In the genomic region with DNA sequence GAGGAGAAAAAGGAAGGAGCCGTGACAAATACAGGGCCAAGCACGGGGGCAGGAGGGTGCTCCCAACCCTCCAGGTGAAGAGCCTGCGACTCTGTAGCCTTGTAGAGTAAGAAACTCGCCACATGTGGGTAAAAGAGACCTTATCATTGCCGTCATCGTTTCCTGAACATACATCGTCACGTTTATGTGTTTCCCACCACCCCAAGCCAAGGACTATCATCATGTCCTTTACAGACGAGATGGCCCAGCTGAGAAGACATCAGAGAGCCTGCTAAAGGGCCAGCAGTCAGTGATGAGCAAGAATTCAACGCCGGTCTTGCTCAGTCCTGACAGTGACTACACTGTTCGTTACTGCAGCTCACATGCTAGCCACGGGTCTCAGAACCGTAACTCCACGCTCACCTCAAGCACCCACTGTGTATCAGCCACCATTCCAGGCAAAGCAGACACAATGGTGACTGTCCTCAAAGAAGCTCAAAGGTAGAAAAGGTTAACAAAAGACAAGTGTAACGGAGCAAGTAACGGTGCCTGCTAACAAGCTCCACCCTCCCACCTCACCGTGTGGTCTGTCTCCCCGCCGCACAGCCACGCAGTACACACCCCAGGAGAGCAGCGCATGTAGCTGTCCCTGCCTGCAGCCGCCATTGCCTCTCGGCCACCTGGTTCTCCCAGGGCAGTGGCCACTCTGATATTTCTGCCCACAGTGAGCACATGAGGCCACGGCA, we compare ENCODE assay signal across 30 cellular contexts.
A peak's percentile ranks its signal among the peaks of the same experiment; 100 is the strongest.
DNase-seq lines count a peak whose midpoint lies in the region; ATAC-seq, FAIRE-seq and TF ChIP-seq lines count a peak whose summit lies in the region.
"Had no signal": no experiment of that assay in that cellular context is flagged by ENCODE, and none has a peak within 500 bp of the region (broad histone marks: within the 10 kb centered on the region; RNA-seq: fewer than 3 reads in every experiment).

No MANE protein-coding gene starts in this region.

- 98% methylated on average over 25 of the region's 25 CpGs for WGBS in HepG2 (ENCODE audit: low lambda C conversion rate)

- peaks cover 32 to 33% of the 10 kb centered on the region in 2 donors for H3K4me1 Mint-ChIP-seq in natural killer cell
- H3K4me1 Mint-ChIP-seq in natural killer cell treated with Interleukin-12 subunit alpha and Interleukin-12 subunit beta and Interleukin-15 and Interleukin-18, amount 100 ng/mL, for 72 hours (ENCODE audit: low read depth in 2 of 2) = peaks cover 20 to 32% of the 10 kb centered on the region in 2 donors
- H3K4me1 Mint-ChIP-seq in activated T-cell treated with anti-CD3 and anti-CD28 coated beads, Interleukin-2, amount 50 U/mL, for 72 hours (ENCODE audit: low read depth) = peaks cover 17% of the 10 kb centered on the region
- H3K4me1 Mint-ChIP-seq in naive thymus-derived CD4-positive, alpha-beta T cell = peaks cover 22 to 58% (median 45%) of the 10 kb centered on the region in 7 donors

- H3K36me3 ChIP-seq in naive thymus-derived CD4-positive, alpha-beta T cell (ENCODE audit: control insufficient read depth in 2 of 3, insufficient read depth in 3 of 3, low read length in 3 of 3) = no peaks in the 10 kb centered on the region
- H3K36me3 ChIP-seq in HepG2 (replicated peaks in 1 of 2; ENCODE audit: control insufficient read depth in 1 of 2, insufficient read depth in 2 of 2, low read length in 2 of 2) (peaks cover 6 to 28% of the 10 kb centered on the region in 2 experiments; a peak in 3 of 5 replicates), breast epithelium (no peaks in the 10 kb centered on the region)
- H3K36me3 ChIP-seq: adrenal gland, MG63, uterus had no signal

- H4K20me1 ChIP-seq in HepG2 (ENCODE audit: insufficient read depth, low read length) = no peaks in the 10 kb centered on the region

- no peak for TF ChIP-seq CTCF in natural killer cell (IDR thresholded peaks at IDR 0.05)
- no peak for TF ChIP-seq CTCF in HepG2 (CRISPR knock-in tag; IDR thresholded peaks at IDR 0.05)
- no peak for TF ChIP-seq CTCF in breast epithelium (IDR thresholded peaks at IDR 0.05)

- H3K27me3 ChIP-seq in naive thymus-derived CD4-positive, alpha-beta T cell (ENCODE audit: control insufficient read depth in 2 of 2, insufficient read depth in 2 of 2, low read length in 2 of 2) = no peaks in the 10 kb centered on the region
- no peaks in the 10 kb centered on the region for H3K27me3 ChIP-seq in HepG2 (ENCODE audit: control insufficient read depth in 1 of 2, insufficient read depth in 2 of 2, low read length in 2 of 2)
- no peaks in the 10 kb centered on the region for H3K27me3 ChIP-seq in breast epithelium
- H3K27me3 ChIP-seq: adrenal gland, esophagus squamous epithelium, MG63, testis, uterus had no signal

- H3K9me3 ChIP-seq in naive thymus-derived CD4-positive, alpha-beta T cell (ENCODE audit: control insufficient read depth in 2 of 3, low read length in 3 of 3) = no peaks in the 10 kb centered on the region
- no peaks in the 10 kb centered on the region for H3K9me3 ChIP-seq in HepG2 (ENCODE audit: low read length)
- H3K9me3 ChIP-seq in breast epithelium = no peaks in the 10 kb centered on the region
- H3K9me3 ChIP-seq: adrenal gland, esophagus squamous epithelium, MG63, testis, uterus had no signal

- peak; percentile 47 to 81 (median 76) for ATAC-seq in natural killer cell
- ATAC-seq in natural killer cell treated with Interleukin-12 subunit alpha and Interleukin-12 subunit beta and Interleukin-15 and Interleukin-18, amount 100 ng/mL, for 72 hours = no peak
- peak; percentile 62 to 67 for ATAC-seq in activated T-cell treated with anti-CD3 and anti-CD28 coated beads, Interleukin-2, amount 50 U/mL, for 72 hours (replicated peaks in 1 of 2)
- peak; percentile 54 for ATAC-seq in naive thymus-derived CD4-positive, alpha-beta T cell
- no peak for ATAC-seq in HepG2
- ATAC-seq: HCT116, left lobe of liver had no signal

- DNase-seq in natural killer cell (no peak), HepG2 (ENCODE audit: low spot score) (no peak), breast epithelium (ENCODE audit: low spot score in 2 of 2) (no peak), NCI-H2029 (lab: John Stamatoyannopoulos, UW) (no peak), NCI-H345 (lab: John Stamatoyannopoulos, UW) (no peak)
- no peak for DNase-seq in natural killer cell treated with Interleukin-12 subunit alpha and Interleukin-12 subunit beta and Interleukin-15 and Interleukin-18, amount 100 ng/mL, for 72 hours (ENCODE audit: low spot score)
- DNase-seq in activated T-cell treated with anti-CD3 and anti-CD28 coated beads, Interleukin-2, amount 50 U/mL, for 72 hours = no peak
- peak in 5 of 9 donors; percentile 19 to 60 (median 43) for DNase-seq in naive thymus-derived CD4-positive, alpha-beta T cell
- DNase-seq: activated CD4-positive, CD25-positive, alpha-beta regulatory T cell; adrenal gland; C1 segment of cervical spinal cord; EL; esophagus squamous epithelium; mesenchymal stem cell; MG63; NCI-H1417; NCI-H2107; NCI-H524; retina; SHP77 treated with DMSO at 0.1 percent for 48 hours; small intestine; stimulated activated CD4-positive, alpha-beta T cell treated with anti-CD3 and anti-CD28 coated beads, Interleukin-1b, Interleukin-23, amount 100 ng/mL, for 48 hours; testis; uterus had no signal

- peak overlapping the region; percentile 72 for H3K4me3 Mint-ChIP-seq in natural killer cell
- no peak overlapping the region for H3K4me3 Mint-ChIP-seq in natural killer cell treated with Interleukin-12 subunit alpha and Interleukin-12 subunit beta and Interleukin-15 and Interleukin-18, amount 100 ng/mL, for 72 hours
- H3K4me3 Mint-ChIP-seq in activated T-cell treated with anti-CD3 and anti-CD28 coated beads, Interleukin-2, amount 50 U/mL, for 72 hours = peak overlapping the region in 1 of 2 donors; percentile 8
- peak overlapping the region in 9 of 10 donors; percentile 50 to 84 (median 75) for H3K4me3 Mint-ChIP-seq in naive thymus-derived CD4-positive, alpha-beta T cell
- H3K4me3 Mint-ChIP-seq: IgD-negative memory B cell had no signal

- BruUV-seq in HepG2 (replicated peaks; lab: Mats Ljungman, UMichigan) = no TSS peak

- H3K36me3 Mint-ChIP-seq in natural killer cell = peaks cover 7% of the 10 kb centered on the region
- H3K36me3 Mint-ChIP-seq in natural killer cell treated with Interleukin-12 subunit alpha and Interleukin-12 subunit beta and Interleukin-15 and Interleukin-18, amount 100 ng/mL, for 72 hours = no peaks in the 10 kb centered on the region
- no peaks in the 10 kb centered on the region for H3K36me3 Mint-ChIP-seq in activated T-cell treated with anti-CD3 and anti-CD28 coated beads, Interleukin-2, amount 50 U/mL, for 72 hours (ENCODE audit: insufficient read depth in 2 of 2)
- peaks cover 0 to 4% (median 0%) of the 10 kb centered on the region in 5 donors for H3K36me3 Mint-ChIP-seq in naive thymus-derived CD4-positive, alpha-beta T cell

- no peak overlapping the region for H3K4me2 ChIP-seq in HepG2 (ENCODE audit: low read depth, low read length)

- H3K9ac ChIP-seq in HepG2 (ENCODE audit: insufficient read depth, low read depth, low read length) = no peak overlapping the region

- CTCF ChIA-PET in naive thymus-derived CD4-positive, alpha-beta T cell (lab: Charles Lee) = interaction anchor here (1.0 kb wide), 1 partner anchor 14 kb away, joined by 3 read pairs; no protein-coding TSS in a partner anchor
- CTCF ChIA-PET in HepG2 (lab: Yijun Ruan, JAX; ENCODE audit: low intra/inter-chr PET ratio, low total read pairs) = no interaction called here

- no peak for TF ChIP-seq RAD21 in HepG2 (CRISPR knock-in tag; IDR thresholded peaks at IDR 0.05)

- intact Hi-C loops in natural killer cell (cut with micrococcal nuclease) (no loop called here), HepG2 (cut with micrococcal nuclease; ENCODE audit: unreplicated experiment) (no loop called here), breast epithelium (cut with DNase I; ENCODE audit: low total_unique reads) (no loop called here)
- intact Hi-C loops in naive thymus-derived CD4-positive, alpha-beta T cell (cut with micrococcal nuclease) = no loop called here

- no peak for TF ChIP-seq POLR2A in HepG2 (IDR thresholded peaks at IDR 0.05; ENCODE audit: insufficient read depth in 1 of 2, low read depth in 2 of 2, low read length in 2 of 2)
- TF ChIP-seq POLR2A in breast epithelium (IDR thresholded peaks at IDR 0.05) = no peak

- no peaks in the 10 kb centered on the region for H3K79me2 ChIP-seq in HepG2 (ENCODE audit: insufficient read depth, low read length)

- peak overlapping the region; percentile 69 to 83 for H3K27ac Mint-ChIP-seq in natural killer cell
- no peak overlapping the region for H3K27ac Mint-ChIP-seq in natural killer cell treated with Interleukin-12 subunit alpha and Interleukin-12 subunit beta and Interleukin-15 and Interleukin-18, amount 100 ng/mL, for 72 hours
- no peak overlapping the region for H3K27ac Mint-ChIP-seq in activated T-cell treated with anti-CD3 and anti-CD28 coated beads, Interleukin-2, amount 50 U/mL, for 72 hours
- peak overlapping the region in 8 of 9 donors; percentile 28 to 96 (median 85) for H3K27ac Mint-ChIP-seq in naive thymus-derived CD4-positive, alpha-beta T cell
- H3K27ac Mint-ChIP-seq: activated T-helper 2 cell treated with anti-CD3 and anti-CD28 coated beads, Interferon-gamma antibody, Interleukin-2, Interleukin-4, amounts not matched to agents 10 μg/mL and 5 μg/mL and 100 μg/mL, durations not matched to agents 14 hours and 24 hours and 36 hours; IgD-negative memory B cell had no signal

- H3K27ac ChIP-seq in naive thymus-derived CD4-positive, alpha-beta T cell (ENCODE audit: low read depth, low read length) = no peak overlapping the region
- H3K27ac ChIP-seq in HepG2 (ENCODE audit: extremely low read length, insufficient read depth, low read length) = no peak overlapping the region
- H3K27ac ChIP-seq in breast epithelium = no peak overlapping the region
- H3K27ac ChIP-seq: adrenal gland, coronary artery, esophagus squamous epithelium, testis, uterus had no signal

- peaks cover 6 to 11% of the 10 kb centered on the region in 2 donors for H3K27me3 Mint-ChIP-seq in natural killer cell (ENCODE audit: low read depth in 2 of 2)
- peaks cover 0 to 7% of the 10 kb centered on the region in 2 donors for H3K27me3 Mint-ChIP-seq in natural killer cell treated with Interleukin-12 subunit alpha and Interleukin-12 subunit beta and Interleukin-15 and Interleukin-18, amount 100 ng/mL, for 72 hours
- no peaks in the 10 kb centered on the region for H3K27me3 Mint-ChIP-seq in activated T-cell treated with anti-CD3 and anti-CD28 coated beads, Interleukin-2, amount 50 U/mL, for 72 hours (ENCODE audit: low read depth)
- H3K27me3 Mint-ChIP-seq in naive thymus-derived CD4-positive, alpha-beta T cell = no peaks in the 10 kb centered on the region
- H3K27me3 Mint-ChIP-seq: IgD-negative memory B cell had no signal

- peaks cover 0 to 18% of the 10 kb centered on the region in 2 donors for H3K4me1 ChIP-seq in naive thymus-derived CD4-positive, alpha-beta T cell (ENCODE audit: control insufficient read depth in 2 of 2, insufficient read depth in 2 of 2, low read length in 2 of 2)
- no peaks in the 10 kb centered on the region for H3K4me1 ChIP-seq in HepG2 (ENCODE audit: insufficient read depth, low read length)
- no peaks in the 10 kb centered on the region for H3K4me1 ChIP-seq in breast epithelium
- H3K4me1 ChIP-seq: adrenal gland, esophagus squamous epithelium, testis had no signal

- POLR2A ChIA-PET in naive thymus-derived CD4-positive, alpha-beta T cell (lab: Charles Lee) = interaction anchor here (1.5 kb wide), 1 partner anchor 14 kb away, joined by 4 read pairs; no protein-coding TSS in a partner anchor
- POLR2A ChIA-PET in HepG2 (lab: Yijun Ruan, JAX) = no interaction called here

- FAIRE-seq in HepG2 (lab: Jason Lieb, UNC) = no peak
- FAIRE-seq: frontal cortex, small intestine had no signal

- TF ChIP-seq EP300 in HepG2 (IDR thresholded peaks at IDR 0.05; ENCODE audit: low read depth in 2 of 2, low read length in 2 of 2) (no peak), HepG2 (CRISPR knock-in tag; IDR thresholded peaks at IDR 0.05; ENCODE audit: borderline replicate concordance) (no peak)

- no peak overlapping the region for H2AFZ ChIP-seq in HepG2 (ENCODE audit: low read length)

- H3K4me3 ChIP-seq in naive thymus-derived CD4-positive, alpha-beta T cell (ENCODE audit: low read length) = no peak overlapping the region
- H3K4me3 ChIP-seq in HepG2 (replicated peaks in 1 of 3; ENCODE audit: insufficient read depth in 1 of 3, low read depth in 2 of 3, low read length in 3 of 3) (no peak overlapping the region), breast epithelium (no peak overlapping the region)
- H3K4me3 ChIP-seq: adrenal gland, coronary artery, esophagus squamous epithelium, MG63, testis, uterus had no signal

- in situ Hi-C loops in HepG2 (cut with HindIII; ENCODE audit: extremely low pct_ligation_motif_present, low pct_unique_long_range_greater_than_20kb) = no loop called here

- H3K9me3 Mint-ChIP-seq in natural killer cell = no peaks in the 10 kb centered on the region
- no peaks in the 10 kb centered on the region for H3K9me3 Mint-ChIP-seq in natural killer cell treated with Interleukin-12 subunit alpha and Interleukin-12 subunit beta and Interleukin-15 and Interleukin-18, amount 100 ng/mL, for 72 hours
- no peaks in the 10 kb centered on the region for H3K9me3 Mint-ChIP-seq in activated T-cell treated with anti-CD3 and anti-CD28 coated beads, Interleukin-2, amount 50 U/mL, for 72 hours
- H3K9me3 Mint-ChIP-seq in naive thymus-derived CD4-positive, alpha-beta T cell = no peaks in the 10 kb centered on the region
- H3K9me3 Mint-ChIP-seq: activated T-helper 2 cell treated with anti-CD3 and anti-CD28 coated beads, Interferon-gamma antibody, Interleukin-2, Interleukin-4, amounts not matched to agents 10 μg/mL and 5 μg/mL and 100 μg/mL, durations not matched to agents 14 hours and 24 hours and 36 hours; IgD-negative memory B cell had no signal

Comparison
In these comparisons a context has a peak if more than half of its experiments do, and no peak if none do; other contexts are left out.
1. ATAC-seq: peak in natural killer cell (3 of 3), activated T-cell treated with anti-CD3 and anti-CD28 coated beads, Interleukin-2, amount 50 U/mL, for 72 hours (2 of 2) and naive thymus-derived CD4-positive, alpha-beta T cell (single experiment); none in natural killer cell treated with Interleukin-12 subunit alpha and Interleukin-12 subunit beta and Interleukin-15 and Interleukin-18, amount 100 ng/mL, for 72 hours (0 of 2) and HepG2 (single experiment).
2. H3K27ac Mint-ChIP-seq: peak in natural killer cell (2 of 2) and naive thymus-derived CD4-positive, alpha-beta T cell (8 of 9); none in natural killer cell treated with Interleukin-12 subunit alpha and Interleukin-12 subunit beta and Interleukin-15 and Interleukin-18, amount 100 ng/mL, for 72 hours (0 of 2) and activated T-cell treated with anti-CD3 and anti-CD28 coated beads, Interleukin-2, amount 50 U/mL, for 72 hours (single experiment).
3. DNase-seq: peak in naive thymus-derived CD4-positive, alpha-beta T cell (5 of 9); none in natural killer cell (single experiment), natural killer cell treated with Interleukin-12 subunit alpha and Interleukin-12 subunit beta and Interleukin-15 and Interleukin-18, amount 100 ng/mL, for 72 hours (single experiment), activated T-cell treated with anti-CD3 and anti-CD28 coated beads, Interleukin-2, amount 50 U/mL, for 72 hours (0 of 2), HepG2 (single experiment), breast epithelium (0 of 2), NCI-H2029 (single experiment) and NCI-H345 (single experiment).